Comparison of ENCODE assay signal across 20 cellular contexts in the genomic region with DNA sequence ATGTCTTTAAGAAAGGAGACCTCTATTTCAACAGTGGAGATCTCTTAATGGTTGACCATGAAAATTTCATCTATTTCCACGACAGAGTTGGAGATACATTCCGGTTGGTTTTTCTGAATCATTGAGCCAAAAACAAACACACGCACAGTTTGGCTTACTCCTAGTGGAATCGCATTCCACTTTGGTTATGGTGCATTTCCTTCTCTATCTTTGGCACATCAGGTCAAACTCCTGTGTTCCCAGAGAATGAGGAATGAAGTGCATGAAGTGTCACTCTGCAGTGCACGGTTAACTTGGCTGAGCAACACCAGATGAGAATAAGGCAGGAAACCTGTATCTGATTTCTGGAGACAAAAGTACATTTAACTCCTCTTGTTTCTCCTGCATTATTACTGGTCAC. TPM values are rescaled to one million over a fixed set of nuclear protein-coding genes. Genes with fewer than 3 reads are reported as not detected.
DNase-seq lines count a peak whose midpoint lies in the region; ATAC-seq and TF ChIP-seq lines count a peak whose summit lies in the region.
"Had no signal": no experiment of that assay in that cellular context is flagged by ENCODE, and none has a peak within 500 bp of the region (broad histone marks: within the 10 kb centered on the region; RNA-seq: fewer than 3 reads in every experiment).

No MANE protein-coding gene starts in this region.

- H3K27me3 ChIP-seq in IMR-90 (ENCODE audit: control insufficient read depth, insufficient read depth, low read length) (peaks cover 3% of the 10 kb centered on the region), right lobe of liver (no peaks in the 10 kb centered on the region), upper lobe of right lung (no peaks in the 10 kb centered on the region)
- H3K27me3 ChIP-seq: gastroesophageal sphincter had no signal

- dilution Hi-C loops in IMR-90 (cut with HindIII; ENCODE audit: low sequenced_read_pairs, unreplicated experiment) = no loop called here

- DNase-seq in AG09309 (ENCODE audit: low read depth) = peak; percentile 13
- peak; percentile 88 for DNase-seq in IMR-90
- peak; percentile 48 for DNase-seq in dedifferentiated amniotic fluid mesenchymal stem cell (ENCODE audit: extremely low spot score)
- no peak for DNase-seq in right lobe of liver
- no peak for DNase-seq in CD14-positive monocyte (ENCODE audit: low spot score)
- DNase-seq in C1 segment of cervical spinal cord (lab: John Stamatoyannopoulos, UW) = no peak
- DNase-seq in putamen (ENCODE audit: low spot score) = no peak
- no peak for DNase-seq in upper lobe of right lung
- DNase-seq: activated CD4-positive, alpha-beta T cell treated with anti-CD3 and anti-CD28 coated beads, Interleukin-2, amount 50 U/mL, for 48 hours; activated naive CD8-positive, alpha-beta T cell treated with anti-CD3 and anti-CD28 coated beads for 36 hours; activated T-cell treated with anti-CD3 and anti-CD28 coated beads, Interleukin-2, amount 50 U/mL, for 4 hours; central memory CD4-positive, alpha-beta T cell; DMS 273 treated with DMSO at 0.1 percent for 48 hours; effector memory CD4-positive, alpha-beta T cell; MV-4-11; NCI-H2107; right cardiac atrium; stimulated activated CD4-positive, alpha-beta T cell treated with anti-CD3 and anti-CD28 coated beads, Interleukin-2, amount 100 ng/mL, for 24 hours had no signal

- H2BK120ac ChIP-seq in IMR-90 (ENCODE audit: low read depth, low read length) = no peak overlapping the region

- H3K18ac ChIP-seq in IMR-90 (ENCODE audit: low read depth, low read length) = no peak overlapping the region

- no peak for TF ChIP-seq RAD21 in IMR-90 (IDR thresholded peaks at IDR 0.05; ENCODE audit: low read length)

- H3K4me3 ChIP-seq in AG09309 (ENCODE audit: control insufficient read depth, low read depth, low read length) (no peak overlapping the region), IMR-90 (ENCODE audit: insufficient read depth, low read depth, low read length) (no peak overlapping the region), right lobe of liver (no peak overlapping the region), upper lobe of right lung (no peak overlapping the region)
- H3K4me3 ChIP-seq: gastroesophageal sphincter had no signal

- no peak overlapping the region for H3K4me3 Mint-ChIP-seq in CD14-positive monocyte
- H3K4me3 Mint-ChIP-seq: activated naive CD8-positive, alpha-beta T cell treated with anti-CD3 and anti-CD28 coated beads for 36 hours; activated T-cell treated with anti-CD3 and anti-CD28 coated beads, Interleukin-2, amount 50 U/mL, for 4 hours; neural crest cell had no signal

- peaks cover 2% of the 10 kb centered on the region; the same call in 1 of the 2 replicates for H3K4me1 ChIP-seq in IMR-90 (ENCODE audit: control insufficient read depth, insufficient read depth, low read length)
- peaks cover 0 to 39% (median 18%) of the 10 kb centered on the region in 4 donors for H3K4me1 ChIP-seq in right lobe of liver
- H3K4me1 ChIP-seq in upper lobe of right lung = no peaks in the 10 kb centered on the region
- H3K4me1 ChIP-seq: gastroesophageal sphincter had no signal

- H3K36me3 ChIP-seq in IMR-90 (ENCODE audit: control insufficient read depth, insufficient read depth, low read length) (no peaks in the 10 kb centered on the region), right lobe of liver (peaks cover 0 to 52% (median 15%) of the 10 kb centered on the region in 4 donors), upper lobe of right lung (no peaks in the 10 kb centered on the region)
- H3K36me3 ChIP-seq: gastroesophageal sphincter had no signal

- H3K27me3 Mint-ChIP-seq in CD14-positive monocyte (ENCODE audit: low read depth in 3 of 3) = no peaks in the 10 kb centered on the region
- H3K27me3 Mint-ChIP-seq: activated naive CD8-positive, alpha-beta T cell treated with anti-CD3 and anti-CD28 coated beads for 36 hours had no signal

- no CpG with 5 or more reads among the region's 5 CpGs for WGBS in IMR-90 (ENCODE audit: extremely low coverage in 2 of 2, insufficient read length in 1 of 2), 2 experiments
- 36% methylated on average over 5 of the region's 5 CpGs for WGBS in right lobe of liver (ENCODE audit: insufficient coverage, low coverage, low lambda C conversion rate, missing lambda C conversion rate)

- intact Hi-C loops in IMR-90 (cut with micrococcal nuclease) = no loop called here
- intact Hi-C loops in right lobe of liver (cut with DNase I) = no loop called here
- intact Hi-C loops in CD14-positive monocyte (cut with micrococcal nuclease) = no loop called here
- intact Hi-C loops in upper lobe of right lung (cut with DNase I) = no loop called here

- no peak overlapping the region for H4K91ac ChIP-seq in IMR-90 (ENCODE audit: insufficient read depth, low read depth, low read length)

- in situ Hi-C loops in IMR-90 (cut with MboI; ENCODE audit: low sequenced_read_pairs) = no loop called here

- H3K56ac ChIP-seq in IMR-90 (ENCODE audit: extremely low read depth, insufficient read depth, low read length) = no peak overlapping the region

- peak overlapping the region; percentile 16 for H2BK5ac ChIP-seq in IMR-90 (ENCODE audit: low read depth, low read length, poor library complexity, severe bottlenecking)

- peaks cover 8% of the 10 kb centered on the region; the same call in 1 of the 2 replicates for H3K9me1 ChIP-seq in IMR-90 (ENCODE audit: insufficient read depth, low read length)

- peaks cover 0 to 2% (median 0%) of the 10 kb centered on the region in 7 donors for H3K9me3 Mint-ChIP-seq in CD14-positive monocyte
- H3K9me3 Mint-ChIP-seq: activated naive CD8-positive, alpha-beta T cell treated with anti-CD3 and anti-CD28 coated beads for 36 hours; activated T-cell treated with anti-CD3 and anti-CD28 coated beads, Interleukin-2, amount 50 U/mL, for 4 hours; neural crest cell had no signal

- H3K27ac ChIP-seq in IMR-90 (ENCODE audit: insufficient read depth, low read length) = no peak overlapping the region
- H3K27ac ChIP-seq in right lobe of liver = peak overlapping the region in 2 of 3 donors; percentile 54 to 79
- no peak overlapping the region for H3K27ac ChIP-seq in upper lobe of right lung
- H3K27ac ChIP-seq: gastroesophageal sphincter had no signal

- TF ChIP-seq CTCF in AG09309 (IDR thresholded peaks at IDR 0.05; ENCODE audit: control insufficient read depth, insufficient read depth, low read depth, low read length, missing control alignments) (no peak), IMR-90 (conservative IDR thresholded peaks at IDR 0.05; ENCODE audit: low read depth, low read length) (no peak), right lobe of liver (IDR thresholded peaks at IDR 0.05) (no peak), CD14-positive monocyte (IDR thresholded peaks at IDR 0.05) (no peak), upper lobe of right lung (IDR thresholded peaks at IDR 0.05) (no peak)

- H3K27ac Mint-ChIP-seq in CD14-positive monocyte = no peak overlapping the region
- H3K27ac Mint-ChIP-seq: activated naive CD8-positive, alpha-beta T cell treated with anti-CD3 and anti-CD28 coated beads for 36 hours had no signal

- no peak overlapping the region for H2BK15ac ChIP-seq in IMR-90 (ENCODE audit: low read depth, low read length)

- H3K36me3 Mint-ChIP-seq in CD14-positive monocyte = peaks cover 3 to 4% of the 10 kb centered on the region in 2 donors

- no peaks in the 10 kb centered on the region for H3K79me1 ChIP-seq in IMR-90 (ENCODE audit: low read depth in 1 of 2, low read length in 2 of 2)

- H4K5ac ChIP-seq in IMR-90 (ENCODE audit: low read depth, low read length) = no peak overlapping the region

- no peak overlapping the region for H4K8ac ChIP-seq in IMR-90 (ENCODE audit: low read depth in 2 of 2, low read length in 2 of 2)

- H3K14ac ChIP-seq in IMR-90 (replicated peaks; ENCODE audit: low read depth, low read length) = no peak overlapping the region

- no peak overlapping the region for H3K9ac ChIP-seq in IMR-90 (ENCODE audit: low read depth, low read length)

- peak overlapping the region; percentile 80; the same call in 1 of the 2 replicates for H2BK20ac ChIP-seq in IMR-90 (ENCODE audit: low read depth, low read length)

- POLR2A ChIA-PET in IMR-90 (lab: Charles Lee; ENCODE audit: unreplicated experiment) = no interaction called here

- H2AK9ac ChIP-seq in IMR-90 (replicated peaks; ENCODE audit: low read depth, low read length, poor library complexity) = no peak overlapping the region

- H3K4me2 ChIP-seq in IMR-90 (ENCODE audit: low read depth, low read length) = no peak overlapping the region

- H3K9me3 ChIP-seq in IMR-90 (ENCODE audit: control insufficient read depth, insufficient read depth, low read length) = no peaks in the 10 kb centered on the region
- H3K9me3 ChIP-seq in right lobe of liver = no peaks in the 10 kb centered on the region
- no peaks in the 10 kb centered on the region for H3K9me3 ChIP-seq in upper lobe of right lung
- H3K9me3 ChIP-seq: gastroesophageal sphincter had no signal

- 0 out of 2 replicates have a peak overlapping the region, but pooled peaks have one; percentile 63 for H3K4ac ChIP-seq in IMR-90 (ENCODE audit: low read depth, low read length)

- H4K20me1 ChIP-seq in IMR-90 (ENCODE audit: insufficient read depth, low read length) = no peaks in the 10 kb centered on the region

- ATAC-seq in IMR-90 (ENCODE audit: low read depth) (peak; percentile 95), right lobe of liver (peak; percentile 38 to 80 (median 54)), upper lobe of right lung (no peak)
- ATAC-seq: activated T-cell treated with anti-CD3 and anti-CD28 coated beads, Interleukin-2, amount 50 U/mL, for 4 hours; gastroesophageal sphincter; right cardiac atrium had no signal

- H3K4me1 Mint-ChIP-seq in CD14-positive monocyte = no peaks in the 10 kb centered on the region
- H3K4me1 Mint-ChIP-seq: activated naive CD8-positive, alpha-beta T cell treated with anti-CD3 and anti-CD28 coated beads for 36 hours had no signal

- peak overlapping the region; percentile 4 for H2AFZ ChIP-seq in IMR-90 (replicated peaks; ENCODE audit: low read length, poor library complexity)

- CTCF ChIA-PET in IMR-90 (lab: Yijun Ruan, JAX) = no interaction called here

- no TSS peak for BruUV-seq in IMR-90 (replicated peaks; lab: Mats Ljungman, UMichigan)

- H2AK5ac ChIP-seq in IMR-90 (ENCODE audit: low read depth, low read length) = no peak overlapping the region

- H3K23ac ChIP-seq in IMR-90 (ENCODE audit: low read depth, low read length) = 0 out of 2 replicates have a peak overlapping the region, but pooled peaks have one; percentile 9

- no peak for TF ChIP-seq POLR2A in IMR-90 (IDR thresholded peaks at IDR 0.05; ENCODE audit: low read depth, low read length)
- TF ChIP-seq POLR2A in right lobe of liver (IDR thresholded peaks at IDR 0.05) = no peak

RNA-seq across cellular contexts. Expression of a gene that starts 38.5 kb away (rescaled TPM):
- not detected in 2 replicates for total RNA-seq in IMR-90 (2012; rRNA removed)
- not detected in 2 replicates for polyA plus RNA-seq in IMR-90 (2012; rRNA removed)
- not detected in 2 replicates for polyA plus RNA-seq in IMR-90 (2012; cell fraction: cytosol; rRNA removed)
- polyA plus RNA-seq in IMR-90 (2012; cell fraction: nucleus; rRNA removed; ENCODE audit: low replicate concordance) = 0.03 and 0.11 TPM in 2 replicates
- under 1 TPM in 3 of 6 experiments, not detected in 3; 0.26 to 0.47 (median 0.34) TPM for total RNA-seq in right lobe of liver
- under 1 TPM in 1 of 2 donors, not detected in 1; 0.11 TPM for polyA plus RNA-seq in CD14-positive monocyte
- 4.1 TPM for total RNA-seq in upper lobe of right lung
- polyA plus RNA-seq: right cardiac atrium had no signal

RNA-seq across cellular contexts. Expression of a gene that starts 45.1 kb away (rescaled TPM):
- total RNA-seq in IMR-90 (2012; rRNA removed) (under 0.01 TPM in 1 of 2 replicates, not detected in the other), right lobe of liver (100 to 1,000 TPM in 5 of 6 experiments, 10 to 100 TPM in 1; 76.8 to 366 (median 172) TPM), upper lobe of right lung (0.96 TPM)
- polyA plus RNA-seq in IMR-90 (2012; rRNA removed) (not detected in 2 replicates), CD14-positive monocyte (under 1 TPM in 1 of 2 donors, not detected in 1; 0.13 TPM)
- polyA plus RNA-seq in IMR-90 (2012; cell fraction: cytosol; rRNA removed) = 0.03 TPM in 1 of 2 replicates, not detected in the other
- polyA plus RNA-seq in IMR-90 (2012; cell fraction: nucleus; rRNA removed; ENCODE audit: low replicate concordance) = not detected in 2 replicates

Comparison
In these comparisons a context has a peak if more than half of its experiments do, and no peak if none do; other contexts are left out.
1. DNase-seq: peak in AG09309 (single experiment), IMR-90 (single experiment) and dedifferentiated amniotic fluid mesenchymal stem cell (single experiment); none in right lobe of liver (0 of 3), CD14-positive monocyte (single experiment), C1 segment of cervical spinal cord (0 of 14), putamen (single experiment) and upper lobe of right lung (single experiment).
2. H3K27ac ChIP-seq: peak in right lobe of liver (2 of 3); none in IMR-90 (single experiment) and upper lobe of right lung (single experiment).
3. RNA of a gene that starts 45.1 kb away (total RNA-seq): 76.8 to 366 TPM in right lobe of liver; 0.96 TPM in upper lobe of right lung (single experiment) and under 0.01 TPM in IMR-90; every median in the first group is over 10 times any median in the second.